ENCODE assay signal across 30 cellular contexts in the genomic region with DNA sequence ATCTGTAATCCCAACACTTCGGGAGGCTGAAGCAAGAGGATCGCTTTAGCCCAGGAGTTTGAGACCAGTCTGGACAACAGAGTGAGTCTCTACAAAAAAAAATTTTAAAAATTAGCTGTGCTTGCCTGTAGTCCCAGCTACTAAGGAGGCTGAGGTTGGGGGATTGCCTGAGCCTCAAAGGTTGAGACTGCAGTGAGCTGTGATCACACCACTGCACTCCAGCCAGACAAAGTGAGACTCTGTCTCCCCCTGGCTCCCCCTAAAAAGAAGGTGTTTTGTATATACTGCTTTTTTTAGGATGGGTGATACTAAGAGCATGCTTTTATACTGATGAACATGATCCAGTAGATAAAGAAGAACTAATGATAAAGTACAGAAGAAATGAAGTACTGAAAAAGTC.
"Had no signal": no experiment of that assay in that cellular context is flagged by ENCODE, and none has a peak within 500 bp of the region (broad histone marks: within the 10 kb centered on the region; RNA-seq: fewer than 3 reads in every experiment).

No MANE protein-coding gene starts in this region.

- FAIRE-seq: RCC 7860 had no signal

- H3K9me3 ChIP-seq: SJSA1 had no signal

- H3K27ac ChIP-seq: brain microvascular endothelial cell, cardiac muscle cell, SJSA1 had no signal

- DNase-seq: activated CD4-positive, alpha-beta T cell treated with anti-CD3 and anti-CD28 coated beads, Interleukin-2, amount 10 ng/mL, durations not matched to agents 24 days and 14 days; activated CD4-positive, alpha-beta T cell treated with anti-CD3 and anti-CD28 coated beads, Interleukin-2, amount 50 U/mL, for 48 hours; activated CD4-positive, CD25-positive, alpha-beta regulatory T cell treated with anti-CD3 and anti-CD28 coated beads, Interleukin-2, amount 50 U/mL, for 72 hours; activated gamma-delta T cell; activated naive CD4-positive, alpha-beta T cell treated with anti-CD3 and anti-CD28 coated beads for 36 hours; activated naive CD8-positive, alpha-beta T cell treated with anti-CD3 and anti-CD28 coated beads for 36 hours; activated T-cell treated with anti-CD3 and anti-CD28 coated beads for 4 hours; activated T-cell treated with anti-CD3 and anti-CD28 coated beads, Interleukin-2, amount 50 U/mL, for 48 hours; brain microvascular endothelial cell; cerebellar nuclear complex; KG1; MV-4-11; NCI-H1092 treated with DMSO at 0.1 percent for 48 hours; NCI-H1436; NCI-H1694 treated with DMSO at 0.1 percent for 48 hours; NCI-H2029 treated with DMSO at 0.1 percent for 48 hours; NCI-H345; NCI-H510A; NCI-H526 treated with DMSO at 0.1 percent for 48 hours; NCI-H82; NK-92 treated with Interleukin-12 subunit alpha and Interleukin-12 subunit beta, amount 100 ng/mL, for 24 hours; PC-3; SHP77 had no signal

- H3K36me3 ChIP-seq: SJSA1 had no signal

- H3K27me3 ChIP-seq: brain microvascular endothelial cell, cardiac muscle cell, SJSA1 had no signal

- H3K4me1 Mint-ChIP-seq: activated CD4-positive, alpha-beta T cell treated with anti-CD3 and anti-CD28 coated beads, Interleukin-2, amount 10 ng/mL, durations not matched to agents 24 days and 14 days; WTC11 had no signal

- H3K4me3 Mint-ChIP-seq: activated CD4-positive, alpha-beta T cell treated with anti-CD3 and anti-CD28 coated beads, Interleukin-2, amount 10 ng/mL, durations not matched to agents 24 days and 14 days; activated naive CD4-positive, alpha-beta T cell treated with anti-CD3 and anti-CD28 coated beads for 36 hours; activated naive CD8-positive, alpha-beta T cell treated with anti-CD3 and anti-CD28 coated beads for 36 hours; activated T-helper 17 cell treated with anti-CD3 and anti-CD28 coated beads, Interleukin-2, amount 50 U/mL, for 72 hours; T-helper 1 cell treated with Interleukin-12 subunit alpha and Interleukin-12 subunit beta and Interleukin-4 antibody, amounts not matched to agents 30 μg/mL and 1 μg/mL, for 36 hours; WTC11 had no signal

- H3K4me3 ChIP-seq: cardiac muscle cell, SJSA1 had no signal

- H3K27ac Mint-ChIP-seq: activated CD4-positive, alpha-beta T cell treated with anti-CD3 and anti-CD28 coated beads, Interleukin-2, amount 10 ng/mL, durations not matched to agents 24 days and 14 days; activated naive CD4-positive, alpha-beta T cell treated with anti-CD3 and anti-CD28 coated beads for 36 hours; activated naive CD8-positive, alpha-beta T cell treated with anti-CD3 and anti-CD28 coated beads for 36 hours; activated T-helper 17 cell treated with anti-CD3 and anti-CD28 coated beads, Interleukin-2, amount 50 U/mL, for 72 hours; T-helper 1 cell treated with Interleukin-12 subunit alpha and Interleukin-12 subunit beta and Interleukin-4 antibody, amounts not matched to agents 30 μg/mL and 1 μg/mL, for 36 hours; WTC11 had no signal

- ATAC-seq: activated T-helper 17 cell treated with anti-CD3 and anti-CD28 coated beads, Interleukin-2, amount 50 U/mL, for 72 hours; PC-3; SK-N-SH treated with all-trans-retinoic acid at 6 μM for 48 hours; WTC11 had no signal

- H3K4me1 ChIP-seq: SJSA1 had no signal

- H3K27me3 Mint-ChIP-seq: activated CD4-positive, alpha-beta T cell treated with anti-CD3 and anti-CD28 coated beads, Interleukin-2, amount 10 ng/mL, durations not matched to agents 24 days and 14 days; activated naive CD8-positive, alpha-beta T cell treated with anti-CD3 and anti-CD28 coated beads for 36 hours; activated T-helper 17 cell treated with anti-CD3 and anti-CD28 coated beads, Interleukin-2, amount 50 U/mL, for 72 hours had no signal
